ENCODE assay signal across 21 cellular contexts in the genomic region with DNA sequence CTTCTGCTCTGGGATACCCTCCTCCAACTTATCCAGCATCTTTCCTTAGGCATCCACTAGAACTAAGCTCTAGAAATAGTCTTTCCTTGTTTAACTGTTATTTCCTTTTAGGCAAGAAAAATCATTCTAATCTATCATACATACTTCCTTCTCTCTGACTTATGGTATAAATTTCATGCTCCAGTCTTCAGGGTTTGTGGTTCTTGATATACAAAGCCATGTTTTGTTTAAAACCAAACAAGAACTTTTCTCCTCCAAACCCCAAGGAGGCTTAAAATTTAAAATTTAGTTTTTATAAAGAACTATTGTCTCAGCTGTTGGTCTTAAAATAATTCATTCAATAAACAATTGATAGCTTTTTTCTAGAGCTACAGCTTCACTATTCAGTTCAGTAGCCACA.
A peak's percentile ranks its signal among the peaks of the same experiment; 100 is the strongest.
DNase-seq lines count a peak whose midpoint lies in the region; ATAC-seq and TF ChIP-seq lines count a peak whose summit lies in the region.
"Had no signal": no experiment of that assay in that cellular context is flagged by ENCODE, and none has a peak within 500 bp of the region (broad histone marks: within the 10 kb centered on the region; RNA-seq: fewer than 3 reads in every experiment).

No MANE protein-coding gene starts in this region.

- no peaks in the 10 kb centered on the region for H3K36me3 ChIP-seq in cardiac muscle cell
- H3K36me3 ChIP-seq in OCI-LY7 (ENCODE audit: insufficient read depth, low read length), result no peaks in the 10 kb centered on the region
- no peaks in the 10 kb centered on the region for H3K36me3 ChIP-seq in thoracic aorta
- H3K36me3 ChIP-seq: ovary, right lobe of liver, suprapubic skin had no signal

- H3K27ac ChIP-seq in cardiac muscle cell (peak overlapping the region; percentile 50), OCI-LY7 (ENCODE audit: low read depth, low read length, poor library complexity, severe bottlenecking) (peak overlapping the region; percentile 11), thoracic aorta (peak overlapping the region; percentile 2 to 59)
- H3K27ac ChIP-seq: ovary, suprapubic skin had no signal

- peaks cover 28% of the 10 kb centered on the region for H3K4me1 ChIP-seq in cardiac muscle cell (ENCODE audit: low read depth)
- H3K4me1 ChIP-seq in OCI-LY7 (ENCODE audit: insufficient read depth, low read length, poor library complexity, severe bottlenecking), result peaks cover 28% of the 10 kb centered on the region
- peaks cover 21 to 58% of the 10 kb centered on the region in 2 donors for H3K4me1 ChIP-seq in thoracic aorta (ENCODE audit: control insufficient read depth in 1 of 2, low read depth in 2 of 2)
- H3K4me1 ChIP-seq: right lobe of liver had no signal

- intact Hi-C loops in Right ventricle myocardium superior (cut with DNase I), result no loop called here
- intact Hi-C loops in OCI-LY7 (cut with micrococcal nuclease; ENCODE audit: unreplicated experiment), result no loop called here

- BruUV-seq in OCI-LY7 (replicated peaks; lab: Mats Ljungman, UMichigan), result no TSS peak

- no peaks in the 10 kb centered on the region for H3K9me2 ChIP-seq in OCI-LY7 (ENCODE audit: insufficient read depth, low read length)

- no peaks in the 10 kb centered on the region for H4K20me1 ChIP-seq in OCI-LY7 (ENCODE audit: insufficient read depth, low read length)

- ATAC-seq in Right ventricle myocardium superior (ENCODE audit: poor library complexity), result no peak
- ATAC-seq in thoracic aorta (ENCODE audit: insufficient number of reproducible peaks, low FRiP score, low read depth), result no peak

- H3K79me2 ChIP-seq in OCI-LY7 (ENCODE audit: insufficient read depth, low read depth, low read length), result no peaks in the 10 kb centered on the region

- DNase-seq in cardiac muscle cell (ENCODE audit: low read depth in 1 of 2, low spot score in 1 of 2) (no peak), Right ventricle myocardium superior (no peak), OCI-LY7 (ENCODE audit: low spot score) (no peak), foreskin melanocyte (peak; percentile 87), thoracic aorta (ENCODE audit: low spot score) (no peak), NCI-H2107 treated with DMSO at 0.1 percent for 48 hours (lab: John Stamatoyannopoulos, UW; ENCODE audit: unreplicated experiment) (no peak)
- DNase-seq in activated effector memory CD4-positive, alpha-beta T cell treated with anti-CD3 and anti-CD28 coated beads, Interleukin-2, amount 50 U/mL, for 16 hours, result no peak
- no peak for DNase-seq in stimulated activated CD8-positive, alpha-beta memory T cell treated with anti-CD3 and anti-CD28 coated beads, Interleukin-4, amount 100 ng/mL, for 48 hours
- DNase-seq: activated effector memory CD4-positive, alpha-beta T cell treated with Interleukin-2 at 50 U/mL for 16 hours; CD4-positive, alpha-beta memory T cell; dermis blood vessel endothelial cell; DND-41; GOT3; hippocampal formation; islet precursor cell; naive thymus-derived CD4-positive, alpha-beta T cell; NCI-H1092; NCI-H446 treated with DMSO at 0.1 percent for 48 hours; ovary; right lobe of liver had no signal

- TF ChIP-seq CTCF in cardiac muscle cell (IDR thresholded peaks at IDR 0.05; ENCODE audit: low read depth, low read length), result no peak
- TF ChIP-seq CTCF in OCI-LY7 (conservative IDR thresholded peaks at IDR 0.05; ENCODE audit: low read length), result no peak
- no peak for TF ChIP-seq CTCF in thoracic aorta (IDR thresholded peaks at IDR 0.05)

- H3K4me3 ChIP-seq in cardiac muscle cell (no peak overlapping the region), OCI-LY7 (ENCODE audit: low read depth, low read length, poor library complexity, severe bottlenecking) (no peak overlapping the region), thoracic aorta (no peak overlapping the region)
- H3K4me3 ChIP-seq: ovary, right lobe of liver, suprapubic skin had no signal

- H3K9me3 ChIP-seq in cardiac muscle cell (ENCODE audit: low read depth) (no peaks in the 10 kb centered on the region), OCI-LY7 (ENCODE audit: low read length) (no peaks in the 10 kb centered on the region), thoracic aorta (no peaks in the 10 kb centered on the region)
- H3K9me3 ChIP-seq: ovary, right lobe of liver, suprapubic skin had no signal

- peak overlapping the region; percentile 68 for H3K4me2 ChIP-seq in OCI-LY7 (ENCODE audit: low read length)

- no peaks in the 10 kb centered on the region for H3K27me3 ChIP-seq in cardiac muscle cell
- H3K27me3 ChIP-seq in thoracic aorta (replicated peaks; ENCODE audit: insufficient read depth), result no peaks in the 10 kb centered on the region
- H3K27me3 ChIP-seq: ovary, right lobe of liver, suprapubic skin had no signal

- POLR2A ChIA-PET in OCI-LY7 (lab: Charles Lee), result interaction anchor here (0.6 kb wide), 1 partner anchor 1483 kb away, joined by 3 read pairs; no protein-coding TSS in a partner anchor

- peak overlapping the region; percentile 81; the same call in 1 of the 2 replicates for H2AFZ ChIP-seq in OCI-LY7 (ENCODE audit: low read length)

- CTCF ChIA-PET in OCI-LY7 (lab: Charles Lee; ENCODE audit: unreplicated experiment), result interaction anchor here (1.2 kb wide), 1 partner anchor 8 kb away, joined by 3 read pairs; no protein-coding TSS in a partner anchor
